ENCODE assay signal across 30 cellular contexts in the genomic region with DNA sequence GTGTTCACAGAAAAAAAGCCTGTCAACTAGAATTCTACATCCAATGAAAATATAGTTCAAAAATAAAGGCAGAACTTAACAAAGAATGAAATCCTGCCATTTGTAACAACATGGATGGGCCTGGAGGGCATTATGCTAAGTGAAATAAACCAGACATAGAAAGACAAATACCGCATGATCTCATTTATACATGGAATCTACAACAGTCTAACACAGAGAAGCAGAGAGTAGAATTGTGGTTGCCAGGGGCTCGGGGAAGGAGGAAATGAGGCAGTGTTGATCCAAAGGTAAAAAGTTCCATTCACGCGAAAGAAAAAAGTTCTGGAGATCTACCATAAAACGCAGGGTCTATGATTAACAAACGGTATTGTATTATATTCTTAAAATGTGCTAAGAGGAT.
"Had no signal": no experiment of that assay in that cellular context is flagged by ENCODE, and none has a peak within 500 bp of the region (broad histone marks: within the 10 kb centered on the region; RNA-seq: fewer than 3 reads in every experiment).

No MANE protein-coding gene starts in this region.

- H3K9me3 ChIP-seq: colonic mucosa, esophagus squamous epithelium, left lung, lower lobe of right lung, ovary, prostate gland, upper lobe of left lung, vagina had no signal

- H3K36me3 ChIP-seq: cardiac muscle cell, colonic mucosa, esophagus squamous epithelium, left lung, lower lobe of right lung, ovary, prostate gland, upper lobe of left lung, vagina had no signal

- H3K27me3 Mint-ChIP-seq: brain; natural killer cell treated with Interleukin-12 subunit alpha and Interleukin-12 subunit beta and Interleukin-15 and Interleukin-18, amount 100 ng/mL, for 72 hours had no signal

- H3K4me3 ChIP-seq: cardiac muscle cell, colonic mucosa, esophagus squamous epithelium, left lung, lower lobe of right lung, ovary, prostate gland, skin epidermis, upper lobe of left lung, vagina had no signal

- H3K27me3 ChIP-seq: cardiac muscle cell, colonic mucosa, esophagus squamous epithelium, left lung, ovary, upper lobe of left lung, vagina had no signal

- H3K27ac ChIP-seq: cardiac muscle cell, colonic mucosa, epithelial cell of prostate, esophagus squamous epithelium, left lung, lower lobe of right lung, ovary, prostate gland, skin epidermis, upper lobe of left lung, vagina had no signal

- H3K4me3 Mint-ChIP-seq: activated CD8-positive, alpha-beta T cell treated with anti-CD3 and anti-CD28 coated beads for 36 hours; activated naive CD4-positive, alpha-beta T cell treated with anti-CD3 and anti-CD28 coated beads, Interleukin-2, amount 50 U/mL, for 24 hours; activated T-cell treated with anti-CD3 and anti-CD28 coated beads, Interleukin-2, amount 50 U/mL, for 4 hours; brain; natural killer cell treated with Interleukin-12 subunit alpha and Interleukin-12 subunit beta and Interleukin-15 and Interleukin-18, amount 100 ng/mL, for 72 hours; stimulated activated effector memory CD8-positive, alpha-beta T cell treated with anti-CD3 and anti-CD28 coated beads, Interleukin-12 subunit alpha, Interleukin-12 subunit beta, amount 100 ng/mL, for 72 hours; stimulated activated naive CD8-positive, alpha-beta T cell treated with anti-CD3 and anti-CD28 coated beads, Interleukin-15, Interleukin-2, amounts not matched to agents 100 ng/mL and 50 ng/mL, for 24 hours; WTC11 had no signal

- H3K27ac Mint-ChIP-seq: activated CD8-positive, alpha-beta T cell treated with anti-CD3 and anti-CD28 coated beads for 36 hours; activated naive CD4-positive, alpha-beta T cell treated with anti-CD3 and anti-CD28 coated beads, Interleukin-2, amount 50 U/mL, for 24 hours; activated T-helper 2 cell treated with anti-CD3 and anti-CD28 coated beads, Interferon-gamma antibody, Interleukin-2, Interleukin-4, amounts not matched to agents 10 μg/mL and 5 μg/mL and 100 μg/mL, durations not matched to agents 14 hours and 24 hours and 36 hours; natural killer cell treated with Interleukin-12 subunit alpha and Interleukin-12 subunit beta and Interleukin-15 and Interleukin-18, amount 100 ng/mL, for 72 hours; stimulated activated effector memory CD8-positive, alpha-beta T cell treated with anti-CD3 and anti-CD28 coated beads, Interleukin-12 subunit alpha, Interleukin-12 subunit beta, amount 100 ng/mL, for 72 hours; stimulated activated naive CD8-positive, alpha-beta T cell treated with anti-CD3 and anti-CD28 coated beads, Interleukin-15, Interleukin-2, amounts not matched to agents 100 ng/mL and 50 ng/mL, for 24 hours; WTC11 had no signal

- ATAC-seq: activated CD8-positive, alpha-beta T cell treated with anti-CD3 and anti-CD28 coated beads for 36 hours; activated T-cell treated with anti-CD3 and anti-CD28 coated beads, Interleukin-2, amount 50 U/mL, for 4 hours; left lung; lower lobe of right lung; natural killer cell treated with Interleukin-12 subunit alpha and Interleukin-12 subunit beta and Interleukin-15 and Interleukin-18, amount 100 ng/mL, for 72 hours; sciatic nerve; stimulated activated effector memory CD8-positive, alpha-beta T cell treated with anti-CD3 and anti-CD28 coated beads, Interleukin-12 subunit alpha, Interleukin-12 subunit beta, amount 100 ng/mL, for 72 hours; WTC11 had no signal

- H3K36me3 Mint-ChIP-seq: activated naive CD4-positive, alpha-beta T cell treated with anti-CD3 and anti-CD28 coated beads, Interleukin-2, amount 50 U/mL, for 24 hours; brain; natural killer cell treated with Interleukin-12 subunit alpha and Interleukin-12 subunit beta and Interleukin-15 and Interleukin-18, amount 100 ng/mL, for 72 hours; stimulated activated effector memory CD8-positive, alpha-beta T cell treated with anti-CD3 and anti-CD28 coated beads, Interleukin-12 subunit alpha, Interleukin-12 subunit beta, amount 100 ng/mL, for 72 hours; WTC11 had no signal

- H3K9me3 Mint-ChIP-seq: activated CD8-positive, alpha-beta T cell treated with anti-CD3 and anti-CD28 coated beads for 36 hours; activated naive CD4-positive, alpha-beta T cell treated with anti-CD3 and anti-CD28 coated beads, Interleukin-2, amount 50 U/mL, for 24 hours; activated T-cell treated with anti-CD3 and anti-CD28 coated beads, Interleukin-2, amount 50 U/mL, for 4 hours; activated T-helper 2 cell treated with anti-CD3 and anti-CD28 coated beads, Interferon-gamma antibody, Interleukin-2, Interleukin-4, amounts not matched to agents 10 μg/mL and 5 μg/mL and 100 μg/mL, durations not matched to agents 14 hours and 24 hours and 36 hours; stimulated activated effector memory CD8-positive, alpha-beta T cell treated with anti-CD3 and anti-CD28 coated beads, Interleukin-12 subunit alpha, Interleukin-12 subunit beta, amount 100 ng/mL, for 72 hours; stimulated activated naive CD8-positive, alpha-beta T cell treated with anti-CD3 and anti-CD28 coated beads, Interleukin-15, Interleukin-2, amounts not matched to agents 100 ng/mL and 50 ng/mL, for 24 hours; WTC11 had no signal

- H3K4me1 ChIP-seq: colonic mucosa, esophagus squamous epithelium, left lung, lower lobe of right lung, prostate gland, upper lobe of left lung, vagina had no signal

- H3K4me1 Mint-ChIP-seq: activated naive CD4-positive, alpha-beta T cell treated with anti-CD3 and anti-CD28 coated beads, Interleukin-2, amount 50 U/mL, for 24 hours; stimulated activated effector memory CD8-positive, alpha-beta T cell treated with anti-CD3 and anti-CD28 coated beads, Interleukin-12 subunit alpha, Interleukin-12 subunit beta, amount 100 ng/mL, for 72 hours had no signal

- DNase-seq: activated CD4-positive, alpha-beta T cell treated with anti-CD3 and anti-CD28 coated beads, Interleukin-2, amount 50 U/mL, for 1 hour; activated CD8-positive, alpha-beta T cell treated with anti-CD3 and anti-CD28 coated beads for 36 hours; activated T-cell treated with anti-CD3 and anti-CD28 coated beads, Interleukin-2, amount 50 U/mL, for 4 hours; anterior cingulate cortex; cerebellar nuclear complex; colonic mucosa; effector CD8-positive, alpha-beta T cell; esophagus squamous epithelium; glutamatergic neuron; left lung; lower lobe of right lung; mesenchymal stem cell; ovary; retina; stimulated activated CD4-positive, alpha-beta T cell treated with anti-CD3 and anti-CD28 coated beads, Interleukin-4, amount 100 ng/mL, for 24 hours; T-helper 2 cell; upper lobe of left lung had no signal
